Comparison of ENCODE assay signal across 8 cellular contexts in genomic region chr3:108221911-108222812, GRCh38. TPM values are rescaled to one million over a fixed set of nuclear protein-coding genes. Genes with fewer than 3 reads are reported as not detected.
DNase-seq lines count a peak whose midpoint lies in the region; ATAC-seq and TF ChIP-seq lines count a peak whose summit lies in the region.

Gene IFT57 (minus strand): TSS chr3:108222424. CDS start chr3:108222322, 102 bp downstream.

- TF ChIP-seq CTCF in CD14-positive monocyte (IDR thresholded peaks at IDR 0.05), result no peak
- no peak for TF ChIP-seq CTCF in right lobe of liver (IDR thresholded peaks at IDR 0.05)

- peaks cover 0 to 3% of the 10 kb centered on the region in 2 donors for H3K36me3 ChIP-seq in duodenal mucosa (ENCODE audit: control insufficient read depth in 1 of 2, insufficient read depth in 2 of 2, low read length in 2 of 2)
- H3K36me3 ChIP-seq in right lobe of liver, result no peaks in the 10 kb centered on the region

- no peaks in the 10 kb centered on the region for H3K36me3 Mint-ChIP-seq in CD14-positive monocyte
- peaks cover 9% of the 10 kb centered on the region for H3K36me3 Mint-ChIP-seq in activated CD4-positive, alpha-beta memory T cell treated with anti-CD3 and anti-CD28 coated beads, Interleukin-2, amount 10 ng/mL, durations not matched to agents 7 days and 5 days (ENCODE audit: low read depth)

- H3K9me3 ChIP-seq in duodenal mucosa (ENCODE audit: control insufficient read depth in 1 of 2, low read length in 2 of 2) (no peaks in the 10 kb centered on the region), right lobe of liver (no peaks in the 10 kb centered on the region)

- POLR2A ChIA-PET in activated CD4-positive, alpha-beta memory T cell treated with anti-CD3 and anti-CD28 coated beads, Interleukin-2, amount 10 ng/mL, durations not matched to agents 7 days and 5 days (lab: Charles Lee), result interaction anchor here (0.8 to 5.3 kb wide), 29 partner anchors 9 to 698 kb away, joined by 3 to 75 read pairs (median 5); partner anchors contain the start of genes CIP2A, DZIP3 and HHLA2

- WGBS in right lobe of liver (ENCODE audit: insufficient coverage, low coverage, low lambda C conversion rate, missing lambda C conversion rate), result under 1% methylated on average over 24 of the region's 57 CpGs

- peaks cover 0 to 2% (median 0%) of the 10 kb centered on the region in 7 donors for H3K9me3 Mint-ChIP-seq in CD14-positive monocyte
- H3K9me3 Mint-ChIP-seq in activated CD4-positive, alpha-beta memory T cell treated with anti-CD3 and anti-CD28 coated beads, Interleukin-2, amount 10 ng/mL, durations not matched to agents 7 days and 5 days, result no peaks in the 10 kb centered on the region

- H3K27me3 ChIP-seq in duodenal mucosa (ENCODE audit: control insufficient read depth in 1 of 2, insufficient read depth in 2 of 2, low read length in 2 of 2) (no peaks in the 10 kb centered on the region), right lobe of liver (no peaks in the 10 kb centered on the region)

- H3K27ac Mint-ChIP-seq in CD14-positive monocyte, result peak within 1 kb of the TSS; percentile 96 to 100 (median 99)
- peak within 1 kb of the TSS; percentile 97 for H3K27ac Mint-ChIP-seq in activated CD4-positive, alpha-beta memory T cell treated with anti-CD3 and anti-CD28 coated beads, Interleukin-2, amount 10 ng/mL, durations not matched to agents 7 days and 5 days

- H3K4me3 ChIP-seq in duodenal mucosa (ENCODE audit: low read depth in 1 of 2, low read length in 2 of 2), result peak within 1 kb of the TSS; percentile 93
- peak within 1 kb of the TSS; percentile 76 to 85 (median 81) for H3K4me3 ChIP-seq in right lobe of liver

- H3K4me1 ChIP-seq in duodenal mucosa (ENCODE audit: control insufficient read depth in 1 of 2, insufficient read depth in 2 of 2, low read length in 2 of 2), result peaks cover 12 to 26% of the 10 kb centered on the region in 2 donors
- H3K4me1 ChIP-seq in right lobe of liver, result peaks cover 0 to 10% (median 0%) of the 10 kb centered on the region in 4 donors

- DNase-seq in CD14-positive monocyte (ENCODE audit: low spot score) (peak; percentile 95), NCI-H82 treated with DMSO at 0.1 percent for 48 hours (lab: John Stamatoyannopoulos, UW; ENCODE audit: unreplicated experiment) (peak; percentile 99), right lobe of liver (peak; percentile 94 to 95 (median 95))
- peak; percentile 96 for DNase-seq in activated CD4-positive, alpha-beta memory T cell treated with anti-CD3 and anti-CD28 coated beads, Interleukin-2, amount 10 ng/mL, durations not matched to agents 7 days and 5 days
- DNase-seq in stimulated activated CD4-positive, alpha-beta T cell treated with anti-CD3 and anti-CD28 coated beads, Interleukin-4, amount 100 ng/mL, for 4 hours, result peak; percentile 87 to 95

- TF ChIP-seq POLR2A in right lobe of liver (IDR thresholded peaks at IDR 0.05), result peak; percentile 44

- H3K27ac ChIP-seq in duodenal mucosa (ENCODE audit: low read depth, low read length) (peak within 1 kb of the TSS; percentile 72), right lobe of liver (peak within 1 kb of the TSS; percentile 22 to 55 (median 45))

- H3K4me3 Mint-ChIP-seq in CD14-positive monocyte, result peak within 1 kb of the TSS; percentile 99 to 100
- peak within 1 kb of the TSS; percentile 97 for H3K4me3 Mint-ChIP-seq in activated CD4-positive, alpha-beta memory T cell treated with anti-CD3 and anti-CD28 coated beads, Interleukin-2, amount 10 ng/mL, durations not matched to agents 7 days and 5 days

- H3K4me1 Mint-ChIP-seq in CD14-positive monocyte, result peaks cover 46% of the 10 kb centered on the region
- peaks cover 46% of the 10 kb centered on the region for H3K4me1 Mint-ChIP-seq in activated CD4-positive, alpha-beta memory T cell treated with anti-CD3 and anti-CD28 coated beads, Interleukin-2, amount 10 ng/mL, durations not matched to agents 7 days and 5 days

- peak; percentile 93 for ATAC-seq in GM19438 (IDR thresholded peaks at IDR 0.05; ENCODE audit: low read depth, unreplicated experiment)
- ATAC-seq in HG03575 (IDR thresholded peaks at IDR 0.05; ENCODE audit: extremely low read depth, insufficient number of reproducible peaks, low FRiP score, unreplicated experiment), result peak; percentile 75
- peak; percentile 99 for ATAC-seq in right lobe of liver

- intact Hi-C loops in CD14-positive monocyte (cut with micrococcal nuclease), result loop anchor here (5.0 to 10.0 kb wide), 3 partner anchors 100 to 363 kb away; partner anchors contain the start of genes CD47 (in 2 of the 2), CIP2A (in 1 of the 2) and DZIP3 (in 1 of the 2)
- intact Hi-C loops in right lobe of liver (cut with DNase I), result no loop called here

- CTCF ChIA-PET in activated CD4-positive, alpha-beta memory T cell treated with anti-CD3 and anti-CD28 coated beads, Interleukin-2, amount 10 ng/mL, durations not matched to agents 7 days and 5 days (lab: Charles Lee), result interaction anchor here (1.1 to 1.6 kb wide), 4 partner anchors 99 to 295 kb away, joined by 3 to 4 read pairs (median 4); no protein-coding TSS in a partner anchor

- peaks cover 0 to 3% (median 0%) of the 10 kb centered on the region in 3 donors for H3K27me3 Mint-ChIP-seq in CD14-positive monocyte (ENCODE audit: low read depth in 3 of 3)
- no peaks in the 10 kb centered on the region for H3K27me3 Mint-ChIP-seq in activated CD4-positive, alpha-beta memory T cell treated with anti-CD3 and anti-CD28 coated beads, Interleukin-2, amount 10 ng/mL, durations not matched to agents 7 days and 5 days

- H3K9ac ChIP-seq in duodenal mucosa (ENCODE audit: low read depth in 1 of 2, low read length in 2 of 2), result peak within 1 kb of the TSS; percentile 52 to 84

RNA-seq across cellular contexts. Expression of gene IFT57, which starts in this region (rescaled TPM):
- polyA plus RNA-seq in CD14-positive monocyte, result 10 to 100 TPM; 15.1 to 22.9 TPM
- total RNA-seq in activated CD4-positive, alpha-beta memory T cell treated with anti-CD3 and anti-CD28 coated beads, Interleukin-2, amount 10 ng/mL, durations not matched to agents 7 days and 5 days, result 10 to 100 TPM; 21.0 to 28.0 TPM
- total RNA-seq in right lobe of liver, result 1 to 10 TPM; 2.4 to 6.2 (median 4.5) TPM

Comparison
In these comparisons a context has a peak if more than half of its experiments do, and no peak if none do; other contexts are left out.
1. Peak in every context shown above with its lines: DNase-seq, ATAC-seq, H3K4me3 ChIP-seq and H3K27ac ChIP-seq.
2. intact Hi-C loops: an anchor here in CD14-positive monocyte (5.0 to 10.0 kb wide); none called in right lobe of liver.